ENCODE assay signal across 18 cellular contexts in the genomic region with DNA sequence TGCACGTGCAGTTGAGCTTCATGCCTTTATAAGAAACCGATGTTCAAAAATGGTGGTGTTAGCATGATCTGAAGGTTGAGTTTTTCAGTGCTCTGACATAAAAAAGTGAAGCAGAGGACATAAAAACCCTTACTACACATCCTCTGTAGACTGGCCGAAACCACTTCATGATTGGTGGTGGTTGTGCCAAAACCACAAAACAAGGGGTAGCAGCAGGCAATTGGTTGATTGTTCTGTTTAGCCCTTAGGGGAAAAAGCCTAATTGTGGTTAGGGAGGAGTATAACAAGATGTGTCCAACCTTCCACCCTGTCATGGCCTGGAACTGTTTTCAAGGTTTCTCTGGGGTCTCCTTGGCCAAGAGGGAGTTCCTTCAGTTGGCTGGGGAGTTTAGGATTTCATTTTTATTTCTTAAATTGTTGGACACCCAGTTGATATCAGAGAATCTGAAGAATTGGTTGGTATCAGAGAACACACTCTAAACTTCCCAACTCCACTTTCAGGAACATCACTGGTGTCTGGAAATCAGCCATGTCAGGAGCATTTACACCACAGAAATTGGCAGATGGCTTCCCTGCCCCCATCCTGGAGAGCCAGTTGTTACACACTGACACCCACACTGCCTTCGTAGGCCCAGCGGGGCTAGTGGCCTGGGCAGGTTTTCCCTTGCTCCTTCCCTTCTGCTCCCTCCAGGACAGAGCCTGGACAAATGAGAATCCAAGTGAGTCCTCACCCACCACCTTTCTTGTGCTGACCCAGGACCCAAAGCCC. TPM values are rescaled to one million over a fixed set of nuclear protein-coding genes. Genes with fewer than 3 reads are reported as not detected.
DNase-seq lines count a peak whose midpoint lies in the region; ATAC-seq, FAIRE-seq and TF ChIP-seq lines count a peak whose summit lies in the region.
"Had no signal": no experiment of that assay in that cellular context is flagged by ENCODE, and none has a peak within 500 bp of the region (broad histone marks: within the 10 kb centered on the region; RNA-seq: fewer than 3 reads in every experiment).

No MANE protein-coding gene starts in this region.

- no peaks in the 10 kb centered on the region for H4K20me1 ChIP-seq in keratinocyte (ENCODE audit: control insufficient read depth, extremely low read depth, insufficient read depth, low read length)

- peaks cover 4% of the 10 kb centered on the region for H3K4me1 ChIP-seq in keratinocyte (ENCODE audit: control insufficient read depth, extremely low read depth, insufficient read depth, low read length)
- H3K4me1 ChIP-seq in CD8-positive, alpha-beta T cell (ENCODE audit: insufficient read depth, low read length), result no peaks in the 10 kb centered on the region

- H3K27me3 ChIP-seq in keratinocyte (ENCODE audit: control insufficient read depth, extremely low read depth, insufficient read depth, low read length), result peaks cover 9% of the 10 kb centered on the region
- no peaks in the 10 kb centered on the region for H3K27me3 ChIP-seq in CD8-positive, alpha-beta T cell (ENCODE audit: insufficient read depth, low read length)

- DNase-seq in NOMO-1 treated with dmso at 0.1 percent for 144 hours (lab: John Stamatoyannopoulos, UW; ENCODE audit: unreplicated experiment), result peak; percentile 58
- DNase-seq in keratinocyte (ENCODE audit: low read depth, low spot score), result no peak
- DNase-seq in activated naive CD8-positive, alpha-beta T cell treated with anti-CD3 and anti-CD28 coated beads, Interleukin-2, amount 50 U/mL, for 24 hours, result no peak
- DNase-seq in activated T-helper 2 cell treated with anti-CD3 and anti-CD28 coated beads, Interferon-gamma antibody, Interleukin-2, Interleukin-4, amounts not matched to agents 10 μg/mL and 5 μg/mL and 100 μg/mL, durations not matched to agents 14 hours and 24 hours and 36 hours (ENCODE audit: low spot score), result no peak
- DNase-seq in CD8-positive, alpha-beta T cell, result no peak
- no peak for DNase-seq in NCI-H2196 (lab: John Stamatoyannopoulos, UW; ENCODE audit: unreplicated experiment)
- DNase-seq: activated naive CD8-positive, alpha-beta T cell treated with anti-CD3 and anti-CD28 coated beads, Interleukin-2, amount 10 ng/mL, durations not matched to agents 7 days and 5 days; activated T-cell treated with anti-CD3 and anti-CD28 coated beads, Interleukin-2, amount 50 U/mL, for 48 hours; CD4-positive, CD25-positive, alpha-beta regulatory T cell; central memory CD4-positive, alpha-beta T cell; GDM1; H9; naive thymus-derived CD8-positive, alpha-beta T cell; NCI-H2029; NCI-H82; SIG-M5 had no signal

- TF ChIP-seq CTCF in keratinocyte (optimal IDR thresholded peaks at IDR 0.05 in 1 of 3, IDR thresholded peaks at IDR 0.05 in 1 of 3, conservative IDR thresholded peaks at IDR 0.05 in 1 of 3; ENCODE audit: extremely low read depth in 1 of 3, insufficient read depth in 2 of 3, low read length in 3 of 3), result no peak
- TF ChIP-seq CTCF in CD8-positive, alpha-beta T cell (IDR thresholded peaks at IDR 0.05), result no peak

- no peaks in the 10 kb centered on the region for H3K9me3 ChIP-seq in keratinocyte (ENCODE audit: control insufficient read depth, low read depth, low read length)
- no peaks in the 10 kb centered on the region for H3K9me3 ChIP-seq in CD8-positive, alpha-beta T cell (ENCODE audit: low read length)

- H3K27me3 Mint-ChIP-seq in activated naive CD8-positive, alpha-beta T cell treated with anti-CD3 and anti-CD28 coated beads, Interleukin-2, amount 50 U/mL, for 24 hours, result peaks cover 9% of the 10 kb centered on the region
- H3K27me3 Mint-ChIP-seq in activated T-helper 2 cell treated with anti-CD3 and anti-CD28 coated beads, Interferon-gamma antibody, Interleukin-2, Interleukin-4, amounts not matched to agents 10 μg/mL and 5 μg/mL and 100 μg/mL, durations not matched to agents 14 hours and 24 hours and 36 hours (ENCODE audit: low read depth), result peaks cover 9% of the 10 kb centered on the region
- peaks cover 4% of the 10 kb centered on the region for H3K27me3 Mint-ChIP-seq in CD8-positive, alpha-beta T cell (ENCODE audit: low read depth)

- H3K4me3 Mint-ChIP-seq in activated naive CD8-positive, alpha-beta T cell treated with anti-CD3 and anti-CD28 coated beads, Interleukin-2, amount 50 U/mL, for 24 hours, result no peak overlapping the region
- H3K4me3 Mint-ChIP-seq in activated T-helper 2 cell treated with anti-CD3 and anti-CD28 coated beads, Interferon-gamma antibody, Interleukin-2, Interleukin-4, amounts not matched to agents 10 μg/mL and 5 μg/mL and 100 μg/mL, durations not matched to agents 14 hours and 24 hours and 36 hours (ENCODE audit: low read depth), result no peak overlapping the region
- no peak overlapping the region for H3K4me3 Mint-ChIP-seq in CD8-positive, alpha-beta T cell
- H3K4me3 Mint-ChIP-seq: activated naive CD8-positive, alpha-beta T cell treated with anti-CD3 and anti-CD28 coated beads, Interleukin-2, amount 10 ng/mL, durations not matched to agents 7 days and 5 days; CD4-positive, CD25-positive, alpha-beta regulatory T cell; H9; naive thymus-derived CD8-positive, alpha-beta T cell had no signal

- intact Hi-C loops in activated T-helper 2 cell treated with anti-CD3 and anti-CD28 coated beads, Interferon-gamma antibody, Interleukin-2, Interleukin-4, amounts not matched to agents 10 μg/mL and 5 μg/mL and 100 μg/mL, durations not matched to agents 14 hours and 24 hours and 36 hours (cut with micrococcal nuclease), result no loop called here
- intact Hi-C loops in CD8-positive, alpha-beta T cell (cut with DNase I, micrococcal nuclease), result no loop called here

- ATAC-seq in GM18498 (IDR thresholded peaks at IDR 0.05; ENCODE audit: unreplicated experiment) (peak; percentile 73), HG02798 (IDR thresholded peaks at IDR 0.05; ENCODE audit: poor library complexity, unreplicated experiment) (peak; percentile 54)
- ATAC-seq in activated naive CD8-positive, alpha-beta T cell treated with anti-CD3 and anti-CD28 coated beads, Interleukin-2, amount 50 U/mL, for 24 hours, result no peak
- no peak for ATAC-seq in CD8-positive, alpha-beta T cell
- ATAC-seq: naive thymus-derived CD8-positive, alpha-beta T cell had no signal

- no peak overlapping the region for H3K27ac ChIP-seq in keratinocyte (ENCODE audit: control insufficient read depth, insufficient read depth, low read length)
- no peak overlapping the region for H3K27ac ChIP-seq in CD8-positive, alpha-beta T cell (ENCODE audit: low read depth, low read length)

- H3K36me3 ChIP-seq in keratinocyte (ENCODE audit: control insufficient read depth in 2 of 2, extremely low read depth in 1 of 2, insufficient read depth in 2 of 2, low read length in 2 of 2), result no peaks in the 10 kb centered on the region
- H3K36me3 ChIP-seq in CD8-positive, alpha-beta T cell (ENCODE audit: insufficient read depth, low read length), result no peaks in the 10 kb centered on the region

- no peaks in the 10 kb centered on the region for H3K79me2 ChIP-seq in keratinocyte (ENCODE audit: control insufficient read depth, insufficient read depth, low read length)

- H3K27ac Mint-ChIP-seq in activated naive CD8-positive, alpha-beta T cell treated with anti-CD3 and anti-CD28 coated beads, Interleukin-2, amount 50 U/mL, for 24 hours, result no peak overlapping the region
- H3K27ac Mint-ChIP-seq in activated T-helper 2 cell treated with anti-CD3 and anti-CD28 coated beads, Interferon-gamma antibody, Interleukin-2, Interleukin-4, amounts not matched to agents 10 μg/mL and 5 μg/mL and 100 μg/mL, durations not matched to agents 14 hours and 24 hours and 36 hours, result no peak overlapping the region
- H3K27ac Mint-ChIP-seq in CD8-positive, alpha-beta T cell, result no peak overlapping the region
- H3K27ac Mint-ChIP-seq: activated naive CD8-positive, alpha-beta T cell treated with anti-CD3 and anti-CD28 coated beads, Interleukin-2, amount 10 ng/mL, durations not matched to agents 7 days and 5 days; CD4-positive, CD25-positive, alpha-beta regulatory T cell; H9; naive thymus-derived CD8-positive, alpha-beta T cell had no signal

- no peak overlapping the region for H3K4me2 ChIP-seq in keratinocyte (ENCODE audit: control insufficient read depth, extremely low read depth, insufficient read depth, low read depth, low read length)

- peak; percentile 41 for FAIRE-seq in keratinocyte (lab: Jason Lieb, UNC)

- POLR2A ChIA-PET in CD8-positive, alpha-beta T cell (lab: Charles Lee), result interaction anchor here (0.6 kb wide), 1 partner anchor 150 kb away, joined by 3 read pairs; no protein-coding TSS in a partner anchor

- dilution Hi-C loops in keratinocyte (cut with MboI; ENCODE audit: extremely low pct_ligation_motif_present, low sequenced_read_pairs), result no loop called here

- H3K9me3 Mint-ChIP-seq in activated naive CD8-positive, alpha-beta T cell treated with anti-CD3 and anti-CD28 coated beads, Interleukin-2, amount 50 U/mL, for 24 hours, result no peaks in the 10 kb centered on the region
- no peaks in the 10 kb centered on the region for H3K9me3 Mint-ChIP-seq in activated T-helper 2 cell treated with anti-CD3 and anti-CD28 coated beads, Interferon-gamma antibody, Interleukin-2, Interleukin-4, amounts not matched to agents 10 μg/mL and 5 μg/mL and 100 μg/mL, durations not matched to agents 14 hours and 24 hours and 36 hours
- no peaks in the 10 kb centered on the region for H3K9me3 Mint-ChIP-seq in CD8-positive, alpha-beta T cell
- H3K9me3 Mint-ChIP-seq: H9; naive thymus-derived CD8-positive, alpha-beta T cell had no signal

- no peak overlapping the region for H2AFZ ChIP-seq in keratinocyte (ENCODE audit: control insufficient read depth, low read length)

- no peak overlapping the region for H3K4me3 ChIP-seq in keratinocyte (ENCODE audit: control insufficient read depth in 2 of 3, extremely low read depth in 1 of 3, insufficient read depth in 2 of 3, low read depth in 1 of 3, low read length in 3 of 3)
- no peak overlapping the region for H3K4me3 ChIP-seq in CD8-positive, alpha-beta T cell (ENCODE audit: low read depth, low read length)

- peaks cover 3% of the 10 kb centered on the region for H3K4me1 Mint-ChIP-seq in activated naive CD8-positive, alpha-beta T cell treated with anti-CD3 and anti-CD28 coated beads, Interleukin-2, amount 50 U/mL, for 24 hours
- peaks cover 4% of the 10 kb centered on the region for H3K4me1 Mint-ChIP-seq in activated T-helper 2 cell treated with anti-CD3 and anti-CD28 coated beads, Interferon-gamma antibody, Interleukin-2, Interleukin-4, amounts not matched to agents 10 μg/mL and 5 μg/mL and 100 μg/mL, durations not matched to agents 14 hours and 24 hours and 36 hours (ENCODE audit: low read depth)
- H3K4me1 Mint-ChIP-seq in CD8-positive, alpha-beta T cell (ENCODE audit: low read depth), result no peaks in the 10 kb centered on the region
- H3K4me1 Mint-ChIP-seq: CD4-positive, CD25-positive, alpha-beta regulatory T cell had no signal

- CTCF ChIA-PET in CD8-positive, alpha-beta T cell (lab: Charles Lee), result interaction anchor here (3.7 kb wide), 1 partner anchor 12 kb away, joined by 27 read pairs; no protein-coding TSS in a partner anchor

- H3K36me3 Mint-ChIP-seq in activated naive CD8-positive, alpha-beta T cell treated with anti-CD3 and anti-CD28 coated beads, Interleukin-2, amount 50 U/mL, for 24 hours (ENCODE audit: low read depth), result no peaks in the 10 kb centered on the region
- no peaks in the 10 kb centered on the region for H3K36me3 Mint-ChIP-seq in activated T-helper 2 cell treated with anti-CD3 and anti-CD28 coated beads, Interferon-gamma antibody, Interleukin-2, Interleukin-4, amounts not matched to agents 10 μg/mL and 5 μg/mL and 100 μg/mL, durations not matched to agents 14 hours and 24 hours and 36 hours (ENCODE audit: low read depth)
- H3K36me3 Mint-ChIP-seq in CD8-positive, alpha-beta T cell, result no peaks in the 10 kb centered on the region
- H3K36me3 Mint-ChIP-seq: CD4-positive, CD25-positive, alpha-beta regulatory T cell; naive thymus-derived CD8-positive, alpha-beta T cell had no signal

- no peak overlapping the region for H3K9ac ChIP-seq in keratinocyte (ENCODE audit: control insufficient read depth, extremely low read depth, insufficient read depth, low read length)

- no peaks in the 10 kb centered on the region for H3K9me1 ChIP-seq in keratinocyte (ENCODE audit: control insufficient read depth, extremely low read depth, insufficient read depth, low read length)

RNA-seq across cellular contexts. Expression of gene MRPS24, which starts 18.8 kb away (rescaled TPM):
- polyA plus RNA-seq in keratinocyte, result 94.8 to 113 TPM (median 104 TPM) in 3 replicates
- polyA plus RNA-seq in keratinocyte (2011; ENCODE audit: low read depth), result 13.2 TPM
- 104 and 130 TPM in 2 replicates for polyA plus RNA-seq in keratinocyte (2011; cell fraction: cytosol; rRNA removed)
- 43.7 and 45.5 TPM in 2 replicates for polyA plus RNA-seq in keratinocyte (2011; cell fraction: nucleus; rRNA removed)
- polyA plus RNA-seq in keratinocyte (2012; ENCODE audit: low replicate concordance), result 131 and 155 TPM in 2 replicates
- polyA minus RNA-seq in keratinocyte, result 41.1 to 74.9 TPM (median 48.0 TPM) in 3 replicates
- polyA minus RNA-seq in keratinocyte (2011; cell fraction: cytosol; rRNA and poly(A)+ RNA removed), result 110 TPM
- polyA minus RNA-seq in keratinocyte (2011; cell fraction: nucleus; rRNA and poly(A)+ RNA removed), result 10.4 and 12.5 TPM in 2 replicates
- total RNA-seq in activated T-helper 2 cell treated with anti-CD3 and anti-CD28 coated beads, Interferon-gamma antibody, Interleukin-2, Interleukin-4, amounts not matched to agents 10 μg/mL and 5 μg/mL and 100 μg/mL, durations not matched to agents 14 hours and 24 hours and 36 hours, result 106 and 108 TPM in 2 replicates
- 10 to 100 TPM; 61.7 to 74.4 TPM for total RNA-seq in CD8-positive, alpha-beta T cell

RNA-seq across cellular contexts. Expression of gene URGCP, which starts 55.9 kb away (rescaled TPM):
- polyA plus RNA-seq in keratinocyte, result 24.8 to 29.7 TPM (median 27.6 TPM) in 3 replicates
- polyA plus RNA-seq in keratinocyte (2011; ENCODE audit: low read depth), result 13.4 TPM
- polyA plus RNA-seq in keratinocyte (2011; cell fraction: cytosol; rRNA removed), result 19.5 and 25.3 TPM in 2 replicates
- polyA plus RNA-seq in keratinocyte (2011; cell fraction: nucleus; rRNA removed), result 55.0 and 67.8 TPM in 2 replicates
- 17.1 and 20.1 TPM in 2 replicates for polyA plus RNA-seq in keratinocyte (2012; ENCODE audit: low replicate concordance)
- polyA minus RNA-seq in keratinocyte, result 30.4 to 41.6 TPM (median 33.8 TPM) in 3 replicates
- 19.8 TPM for polyA minus RNA-seq in keratinocyte (2011; cell fraction: cytosol; rRNA and poly(A)+ RNA removed)
- polyA minus RNA-seq in keratinocyte (2011; cell fraction: nucleus; rRNA and poly(A)+ RNA removed), result 29.8 and 53.0 TPM in 2 replicates
- 23.7 and 27.6 TPM in 2 replicates for total RNA-seq in activated T-helper 2 cell treated with anti-CD3 and anti-CD28 coated beads, Interferon-gamma antibody, Interleukin-2, Interleukin-4, amounts not matched to agents 10 μg/mL and 5 μg/mL and 100 μg/mL, durations not matched to agents 14 hours and 24 hours and 36 hours
- total RNA-seq in CD8-positive, alpha-beta T cell, result 10 to 100 TPM; 24.5 to 25.0 TPM

Comparison
In these comparisons a context has a peak if more than half of its experiments do, and no peak if none do; other contexts are left out.
1. ATAC-seq: peak in GM18498 (single experiment) and HG02798 (single experiment); none in activated naive CD8-positive, alpha-beta T cell treated with anti-CD3 and anti-CD28 coated beads, Interleukin-2, amount 50 U/mL, for 24 hours (single experiment) and CD8-positive, alpha-beta T cell (single experiment).